Comparison of ENCODE assay signal across 11 cellular contexts in the genomic region with DNA sequence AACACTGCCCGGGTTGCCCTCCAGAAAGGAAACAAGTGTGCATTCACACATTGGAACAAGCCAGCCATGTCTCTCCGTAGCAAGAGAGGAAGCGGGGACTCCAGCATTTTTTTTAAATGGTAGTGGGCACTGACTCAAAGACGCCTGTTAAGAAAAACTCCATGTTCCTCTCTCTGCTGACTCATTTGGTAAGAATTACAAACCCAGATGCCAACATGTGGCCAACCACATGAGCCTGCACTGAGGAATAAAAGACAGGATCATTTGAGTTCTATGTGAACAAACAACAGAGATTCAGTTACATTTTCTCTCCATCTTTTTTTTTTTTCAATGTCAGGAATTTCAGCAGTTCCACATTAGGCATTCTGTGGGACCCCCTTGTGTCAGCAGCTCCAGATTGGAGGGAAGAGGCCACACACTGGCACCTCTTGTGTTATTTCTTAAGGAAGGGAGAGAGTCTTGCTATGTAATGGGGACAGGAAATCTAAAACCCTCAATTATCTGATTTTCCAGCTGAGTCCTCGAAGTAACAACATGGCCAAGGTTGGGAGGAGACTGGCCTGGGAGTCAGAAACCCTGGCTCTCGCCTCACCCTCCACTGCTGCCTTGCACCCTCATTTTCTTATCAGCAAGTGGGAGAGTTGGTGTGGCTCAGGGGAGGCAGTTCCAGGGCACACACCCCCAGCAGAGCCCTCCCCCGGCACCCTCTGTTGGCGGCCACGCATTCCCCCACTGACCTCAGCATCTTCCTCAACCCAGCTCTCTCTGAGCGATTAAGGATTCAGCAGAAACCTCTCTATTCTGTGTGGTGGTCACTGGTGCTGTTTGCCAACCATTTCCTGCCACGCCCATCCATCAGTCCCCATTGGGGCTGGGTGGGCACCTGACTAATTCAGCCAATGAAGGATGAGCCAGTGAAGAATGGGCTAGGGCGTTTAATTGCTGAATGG.
DNase-seq lines count a peak whose midpoint lies in the region; ATAC-seq and TF ChIP-seq lines count a peak whose summit lies in the region.
"Had no signal": no experiment of that assay in that cellular context is flagged by ENCODE, and none has a peak within 500 bp of the region (broad histone marks: within the 10 kb centered on the region; RNA-seq: fewer than 3 reads in every experiment).

No MANE protein-coding gene starts in this region.

- H3K9me2 ChIP-seq in GM23248 (ENCODE audit: insufficient read depth): no peaks in the 10 kb centered on the region

- H3K4me1 Mint-ChIP-seq in activated CD4-positive, alpha-beta T cell treated with anti-CD3 and anti-CD28 coated beads, Interleukin-2, amount 10 ng/mL, durations not matched to agents 7 days and 5 days: no peaks in the 10 kb centered on the region
- H3K4me1 Mint-ChIP-seq: activated CD8-positive, alpha-beta memory T cell treated with anti-CD3 and anti-CD28 coated beads, Interleukin-2, amount 10 ng/mL, durations not matched to agents 7 days and 5 days had no signal

- H3K79me2 ChIP-seq in GM23248 (ENCODE audit: insufficient read depth): no peaks in the 10 kb centered on the region

- H3K9me3 ChIP-seq in GM23248 (ENCODE audit: low read depth) (no peaks in the 10 kb centered on the region), gastrocnemius medialis (no peaks in the 10 kb centered on the region)
- H3K9me3 ChIP-seq: HAP-1 had no signal

- 0 out of 2 replicates have a peak overlapping the region, but pooled peaks have one; percentile 19 for H3K9ac ChIP-seq in GM23248

- intact Hi-C loops in gastrocnemius medialis (cut with DNase I; ENCODE audit: low total_unique reads): no loop called here

- H3K27ac ChIP-seq in GM23248 (peak overlapping the region; percentile 52), gastrocnemius medialis (peak overlapping the region in 2 of 4 donors; percentile 13 to 39)

- H4K20me1 ChIP-seq in GM23248 (ENCODE audit: insufficient read depth): no peaks in the 10 kb centered on the region

- no peaks in the 10 kb centered on the region for H3K36me3 ChIP-seq in GM23248 (ENCODE audit: low read depth)
- no peaks in the 10 kb centered on the region for H3K36me3 ChIP-seq in gastrocnemius medialis
- H3K36me3 ChIP-seq: HAP-1 had no signal

- CTCF ChIA-PET in activated CD4-positive, alpha-beta T cell treated with anti-CD3 and anti-CD28 coated beads, Interleukin-2, amount 10 ng/mL, durations not matched to agents 7 days and 5 days (lab: Charles Lee): no interaction called here

- no peaks in the 10 kb centered on the region for H3K27me3 Mint-ChIP-seq in activated CD4-positive, alpha-beta T cell treated with anti-CD3 and anti-CD28 coated beads, Interleukin-2, amount 10 ng/mL, durations not matched to agents 7 days and 5 days
- H3K27me3 Mint-ChIP-seq: activated CD8-positive, alpha-beta memory T cell treated with anti-CD3 and anti-CD28 coated beads, Interleukin-2, amount 10 ng/mL, durations not matched to agents 7 days and 5 days had no signal

- peaks cover 13% of the 10 kb centered on the region; the same call in 1 of the 2 replicates for H3F3A ChIP-seq in GM23248 (ENCODE audit: insufficient read depth)

- POLR2A ChIA-PET in activated CD4-positive, alpha-beta T cell treated with anti-CD3 and anti-CD28 coated beads, Interleukin-2, amount 10 ng/mL, durations not matched to agents 7 days and 5 days (lab: Charles Lee): no interaction called here

- TF ChIP-seq POLR2A in gastrocnemius medialis (IDR thresholded peaks at IDR 0.05): no peak

- H3K36me3 Mint-ChIP-seq in activated CD4-positive, alpha-beta T cell treated with anti-CD3 and anti-CD28 coated beads, Interleukin-2, amount 10 ng/mL, durations not matched to agents 7 days and 5 days (ENCODE audit: low read depth): no peaks in the 10 kb centered on the region
- H3K36me3 Mint-ChIP-seq: activated CD8-positive, alpha-beta memory T cell treated with anti-CD3 and anti-CD28 coated beads, Interleukin-2, amount 10 ng/mL, durations not matched to agents 7 days and 5 days had no signal

- no peaks in the 10 kb centered on the region for H3K27me3 ChIP-seq in GM23248 (replicated peaks; ENCODE audit: insufficient read depth)
- no peaks in the 10 kb centered on the region for H3K27me3 ChIP-seq in gastrocnemius medialis

- H2AFZ ChIP-seq in GM23248: peak overlapping the region; percentile 39

- in situ Hi-C loops in GM23248 (cut with MboI): loop anchor here (10.0 kb wide), 1 partner anchor 167 kb away; no protein-coding TSS in a partner anchor
- in situ Hi-C loops in gastrocnemius medialis (cut with MboI; ENCODE audit: low sequenced_read_pairs in 4 of 4): loop anchor here in 3 of 4 donors (10.0 to 25.0 kb wide), 2 partner anchors 164 to 167 kb away; a partner anchor contains a TSS

- H3K4me3 ChIP-seq in GM23248 (no peak overlapping the region), gastrocnemius medialis (no peak overlapping the region)
- H3K4me3 ChIP-seq: HAP-1 had no signal

- WGBS in GM23248 (ENCODE audit: low coverage in 1 of 2, low lambda C conversion rate in 2 of 2, missing lambda C conversion rate in 2 of 2), 2 experiments: 52 to 54% methylated on average over 12 of the region's 12 CpGs

- peaks cover 13% of the 10 kb centered on the region for H3K4me1 ChIP-seq in GM23248 (ENCODE audit: insufficient read depth)
- H3K4me1 ChIP-seq in gastrocnemius medialis: peaks cover 4 to 7% of the 10 kb centered on the region in 2 donors
- H3K4me1 ChIP-seq: HAP-1 had no signal

- peak; percentile 89 for ATAC-seq in SK-N-SH treated with all-trans-retinoic acid at 6 μM for 48 hours
- peak; percentile 53 to 85 for ATAC-seq in gastrocnemius medialis
- no peak for ATAC-seq in GM19467 (IDR thresholded peaks at IDR 0.05; ENCODE audit: unreplicated experiment)
- ATAC-seq: activated CD8-positive, alpha-beta memory T cell treated with anti-CD3 and anti-CD28 coated beads, Interleukin-2, amount 10 ng/mL, durations not matched to agents 7 days and 5 days had no signal

- H3K9me3 Mint-ChIP-seq in activated CD4-positive, alpha-beta T cell treated with anti-CD3 and anti-CD28 coated beads, Interleukin-2, amount 10 ng/mL, durations not matched to agents 7 days and 5 days: no peaks in the 10 kb centered on the region

- H3K4me2 ChIP-seq in GM23248 (ENCODE audit: unreplicated experiment): peak overlapping the region; percentile 65

- no peak overlapping the region for H3K4me3 Mint-ChIP-seq in activated CD4-positive, alpha-beta T cell treated with anti-CD3 and anti-CD28 coated beads, Interleukin-2, amount 10 ng/mL, durations not matched to agents 7 days and 5 days
- H3K4me3 Mint-ChIP-seq: activated CD8-positive, alpha-beta memory T cell treated with anti-CD3 and anti-CD28 coated beads, Interleukin-2, amount 10 ng/mL, durations not matched to agents 7 days and 5 days had no signal

- TF ChIP-seq CTCF in gastrocnemius medialis (IDR thresholded peaks at IDR 0.05 in 4 of 5, conservative IDR thresholded peaks at IDR 0.05 in 1 of 5): no peak

- no peak overlapping the region for H3K27ac Mint-ChIP-seq in activated CD4-positive, alpha-beta T cell treated with anti-CD3 and anti-CD28 coated beads, Interleukin-2, amount 10 ng/mL, durations not matched to agents 7 days and 5 days
- H3K27ac Mint-ChIP-seq: activated CD8-positive, alpha-beta memory T cell treated with anti-CD3 and anti-CD28 coated beads, Interleukin-2, amount 10 ng/mL, durations not matched to agents 7 days and 5 days had no signal

- DNase-seq in GM23248 (peak; percentile 87), fibroblast of peridontal ligament (ENCODE audit: extremely low read depth) (peak; percentile 95), gastrocnemius medialis (no peak), NCI-H446 treated with DMSO at 0.1 percent for 48 hours (lab: John Stamatoyannopoulos, UW) (no peak), NCI-H146 (lab: John Stamatoyannopoulos, UW) (no peak)
- no peak for DNase-seq in activated CD4-positive, alpha-beta T cell treated with anti-CD3 and anti-CD28 coated beads, Interleukin-2, amount 10 ng/mL, durations not matched to agents 7 days and 5 days
- DNase-seq: activated CD8-positive, alpha-beta memory T cell treated with anti-CD3 and anti-CD28 coated beads, Interleukin-2, amount 10 ng/mL, durations not matched to agents 7 days and 5 days; DND-41 had no signal

TF ChIP-seq in SK-N-SH treated with all-trans-retinoic acid at 6 μM for 48 hours, 23 proteins besides CTCF, POLR2A, EP300 and RAD21:
- TF ChIP-seq GLIS3 (CRISPR knock-in tag; IDR thresholded peaks at IDR 0.05): no peak
- TF ChIP-seq PPARA (CRISPR knock-in tag; IDR thresholded peaks at IDR 0.05; ENCODE audit: borderline replicate concordance): no peak
- TF ChIP-seq, protein P1, sequence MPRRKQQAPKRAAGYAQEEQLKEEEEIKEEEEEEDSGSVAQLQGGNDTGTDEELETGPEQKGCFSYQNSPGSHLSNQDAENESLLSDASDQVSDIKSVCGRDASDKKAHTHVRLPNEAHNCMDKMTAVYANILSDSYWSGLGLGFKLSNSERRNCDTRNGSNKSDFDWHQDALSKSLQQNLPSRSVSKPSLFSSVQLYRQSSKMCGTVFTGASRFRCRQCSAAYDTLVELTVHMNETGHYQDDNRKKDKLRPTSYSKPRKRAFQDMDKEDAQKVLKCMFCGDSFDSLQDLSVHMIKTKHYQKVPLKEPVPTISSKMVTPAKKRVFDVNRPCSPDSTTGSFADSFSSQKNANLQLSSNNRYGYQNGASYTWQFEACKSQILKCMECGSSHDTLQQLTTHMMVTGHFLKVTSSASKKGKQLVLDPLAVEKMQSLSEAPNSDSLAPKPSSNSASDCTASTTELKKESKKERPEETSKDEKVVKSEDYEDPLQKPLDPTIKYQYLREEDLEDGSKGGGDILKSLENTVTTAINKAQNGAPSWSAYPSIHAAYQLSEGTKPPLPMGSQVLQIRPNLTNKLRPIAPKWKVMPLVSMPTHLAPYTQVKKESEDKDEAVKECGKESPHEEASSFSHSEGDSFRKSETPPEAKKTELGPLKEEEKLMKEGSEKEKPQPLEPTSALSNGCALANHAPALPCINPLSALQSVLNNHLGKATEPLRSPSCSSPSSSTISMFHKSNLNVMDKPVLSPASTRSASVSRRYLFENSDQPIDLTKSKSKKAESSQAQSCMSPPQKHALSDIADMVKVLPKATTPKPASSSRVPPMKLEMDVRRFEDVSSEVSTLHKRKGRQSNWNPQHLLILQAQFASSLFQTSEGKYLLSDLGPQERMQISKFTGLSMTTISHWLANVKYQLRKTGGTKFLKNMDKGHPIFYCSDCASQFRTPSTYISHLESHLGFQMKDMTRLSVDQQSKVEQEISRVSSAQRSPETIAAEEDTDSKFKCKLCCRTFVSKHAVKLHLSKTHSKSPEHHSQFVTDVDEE (CRISPR knock-in tag; IDR thresholded peaks at IDR 0.05): no peak
- TF ChIP-seq ZFP30 (CRISPR knock-in tag; IDR thresholded peaks at IDR 0.05): no peak
- no peak for TF ChIP-seq ZNF8 (CRISPR knock-in tag; IDR thresholded peaks at IDR 0.05)
TF ChIP-seq in SK-N-SH treated with all-trans-retinoic acid at 6 μM for 48 hours: peak in this region for 0.

Comparison
In these comparisons a context has a peak if more than half of its experiments do, and no peak if none do; other contexts are left out.
1. DNase-seq: peak in GM23248 (single experiment) and fibroblast of peridontal ligament (single experiment); none in gastrocnemius medialis (0 of 2), activated CD4-positive, alpha-beta T cell treated with anti-CD3 and anti-CD28 coated beads, Interleukin-2, amount 10 ng/mL, durations not matched to agents 7 days and 5 days (single experiment), NCI-H446 treated with DMSO at 0.1 percent for 48 hours (single experiment) and NCI-H146 (single experiment).